Comparison of ENCODE assay signal across 29 cellular contexts in the genomic region with DNA sequence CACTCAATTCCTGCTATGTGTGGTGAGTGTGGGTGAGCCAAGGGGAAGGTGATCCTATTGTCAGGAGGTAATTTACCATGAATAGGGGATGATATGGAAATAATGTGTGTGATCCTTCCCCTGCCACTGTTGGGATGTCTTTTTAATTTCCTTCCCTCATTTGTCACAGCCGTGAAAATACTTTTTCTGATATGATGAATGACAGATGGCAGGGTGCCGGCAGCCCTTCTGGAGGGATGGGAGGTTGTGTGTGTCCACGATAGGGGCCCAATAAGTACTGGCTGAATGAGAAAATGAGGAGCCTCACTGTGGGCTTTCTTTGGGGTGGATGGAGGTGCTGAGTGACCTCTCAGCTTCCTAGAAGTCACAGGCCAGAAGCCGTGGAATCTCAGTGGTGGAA.
DNase-seq lines count a peak whose midpoint lies in the region; ATAC-seq and TF ChIP-seq lines count a peak whose summit lies in the region.
"Had no signal": no experiment of that assay in that cellular context is flagged by ENCODE, and none has a peak within 500 bp of the region (broad histone marks: within the 10 kb centered on the region; RNA-seq: fewer than 3 reads in every experiment).

No MANE protein-coding gene starts in this region.

- H3K4me1 ChIP-seq in CD4-positive, alpha-beta memory T cell (ENCODE audit: insufficient read depth, low read length): peaks cover 78% of the 10 kb centered on the region
- H3K4me1 ChIP-seq: parathyroid adenoma, right atrium auricular region had no signal

- no peak overlapping the region for H3K4me3 ChIP-seq in CD4-positive, alpha-beta memory T cell (ENCODE audit: low read length in 2 of 2)
- H3K4me3 ChIP-seq: right atrium auricular region, smooth muscle cell had no signal

- peaks cover 2% of the 10 kb centered on the region for H3K36me3 Mint-ChIP-seq in activated CD4-positive, alpha-beta T cell treated with anti-CD3 and anti-CD28 coated beads, Interleukin-2, amount 10 ng/mL, durations not matched to agents 24 days and 14 days (ENCODE audit: low read depth)
- H3K36me3 Mint-ChIP-seq in activated CD4-positive, alpha-beta T cell treated with anti-CD3 and anti-CD28 coated beads, Interleukin-2, amount 10 ng/mL, durations not matched to agents 7 days and 5 days (ENCODE audit: low read depth): peaks cover 12% of the 10 kb centered on the region
- H3K36me3 Mint-ChIP-seq in CD4-positive, alpha-beta memory T cell: no peaks in the 10 kb centered on the region
- H3K36me3 Mint-ChIP-seq in activated naive CD8-positive, alpha-beta T cell treated with anti-CD3 and anti-CD28 coated beads for 36 hours: peaks cover 20% of the 10 kb centered on the region
- no peaks in the 10 kb centered on the region for H3K36me3 Mint-ChIP-seq in natural killer cell

- no peaks in the 10 kb centered on the region for H3K36me3 ChIP-seq in CD4-positive, alpha-beta memory T cell (ENCODE audit: insufficient read depth, low read length)
- H3K36me3 ChIP-seq: brain microvascular endothelial cell, right atrium auricular region had no signal

- H3K4me1 Mint-ChIP-seq in activated CD4-positive, alpha-beta T cell treated with anti-CD3 and anti-CD28 coated beads, Interleukin-2, amount 10 ng/mL, durations not matched to agents 24 days and 14 days: peaks cover 42% of the 10 kb centered on the region
- H3K4me1 Mint-ChIP-seq in activated CD4-positive, alpha-beta T cell treated with anti-CD3 and anti-CD28 coated beads, Interleukin-2, amount 10 ng/mL, durations not matched to agents 7 days and 5 days: peaks cover 35% of the 10 kb centered on the region
- peaks cover 59 to 86% (median 74%) of the 10 kb centered on the region in 4 donors for H3K4me1 Mint-ChIP-seq in CD4-positive, alpha-beta memory T cell
- H3K4me1 Mint-ChIP-seq in activated naive CD8-positive, alpha-beta T cell treated with anti-CD3 and anti-CD28 coated beads for 36 hours: peaks cover 71% of the 10 kb centered on the region
- H3K4me1 Mint-ChIP-seq in natural killer cell: peaks cover 61 to 66% of the 10 kb centered on the region in 2 donors

- intact Hi-C loops in activated CD4-positive, alpha-beta T cell treated with anti-CD3 and anti-CD28 coated beads, Interleukin-2, amount 10 ng/mL, durations not matched to agents 24 days and 14 days (cut with micrococcal nuclease): no loop called here
- intact Hi-C loops in CD4-positive, alpha-beta memory T cell (cut with micrococcal nuclease): loop anchor here (5.0 kb wide), 1 partner anchor 53 kb away; no protein-coding TSS in a partner anchor
- intact Hi-C loops in natural killer cell (cut with micrococcal nuclease): no loop called here

- no peak for TF ChIP-seq CTCF in natural killer cell (IDR thresholded peaks at IDR 0.05)

- no peak for DNase-seq in activated CD4-positive, alpha-beta T cell treated with anti-CD3 and anti-CD28 coated beads, Interleukin-2, amount 10 ng/mL, durations not matched to agents 24 days and 14 days
- no peak for DNase-seq in activated CD4-positive, alpha-beta T cell treated with anti-CD3 and anti-CD28 coated beads, Interleukin-2, amount 10 ng/mL, durations not matched to agents 7 days and 5 days
- DNase-seq in CD4-positive, alpha-beta memory T cell: no peak
- no peak for DNase-seq in activated naive CD8-positive, alpha-beta T cell treated with anti-CD3 and anti-CD28 coated beads for 36 hours
- DNase-seq in natural killer cell: no peak
- DNase-seq in NCI-H2107 (lab: John Stamatoyannopoulos, UW): no peak
- no peak for DNase-seq in retina
- DNase-seq: activated CD4-positive, alpha-beta T cell treated with anti-CD3 and anti-CD28 coated beads for 48 hours; activated gamma-delta T cell treated with Interleukin-2 at 50 U/mL for 16 hours; AML-193; amniotic stem cell; brain microvascular endothelial cell; COR-L47; effector CD8-positive, alpha-beta T cell; erythroblast; H7; kidney; NCI-H1092 treated with DMSO at 0.1 percent for 48 hours; NCI-H2029; NCI-H226; NCI-H774; stimulated activated CD4-positive, alpha-beta T cell treated with anti-CD3 and anti-CD28 coated beads, Interleukin-1b, Interleukin-23, amount 100 ng/mL, for 48 hours; stimulated activated CD8-positive, alpha-beta memory T cell treated with anti-CD3 and anti-CD28 coated beads, Interleukin-4, amount 100 ng/mL, for 48 hours; trophoblast cell had no signal

- no peak overlapping the region for H3K27ac ChIP-seq in CD4-positive, alpha-beta memory T cell (ENCODE audit: low read depth, low read length)
- H3K27ac ChIP-seq: brain microvascular endothelial cell, parathyroid adenoma, right atrium auricular region had no signal

- no peaks in the 10 kb centered on the region for H3K27me3 Mint-ChIP-seq in activated CD4-positive, alpha-beta T cell treated with anti-CD3 and anti-CD28 coated beads, Interleukin-2, amount 10 ng/mL, durations not matched to agents 24 days and 14 days
- no peaks in the 10 kb centered on the region for H3K27me3 Mint-ChIP-seq in activated CD4-positive, alpha-beta T cell treated with anti-CD3 and anti-CD28 coated beads, Interleukin-2, amount 10 ng/mL, durations not matched to agents 7 days and 5 days
- no peaks in the 10 kb centered on the region for H3K27me3 Mint-ChIP-seq in CD4-positive, alpha-beta memory T cell
- no peaks in the 10 kb centered on the region for H3K27me3 Mint-ChIP-seq in activated naive CD8-positive, alpha-beta T cell treated with anti-CD3 and anti-CD28 coated beads for 36 hours
- no peaks in the 10 kb centered on the region for H3K27me3 Mint-ChIP-seq in natural killer cell (ENCODE audit: low read depth in 2 of 2)

- no peaks in the 10 kb centered on the region for H3K27me3 ChIP-seq in CD4-positive, alpha-beta memory T cell (ENCODE audit: insufficient read depth, low read length)
- H3K27me3 ChIP-seq: brain microvascular endothelial cell, right atrium auricular region had no signal

- peak overlapping the region; percentile 63 for H3K27ac Mint-ChIP-seq in activated CD4-positive, alpha-beta T cell treated with anti-CD3 and anti-CD28 coated beads, Interleukin-2, amount 10 ng/mL, durations not matched to agents 24 days and 14 days
- no peak overlapping the region for H3K27ac Mint-ChIP-seq in activated CD4-positive, alpha-beta T cell treated with anti-CD3 and anti-CD28 coated beads, Interleukin-2, amount 10 ng/mL, durations not matched to agents 7 days and 5 days
- H3K27ac Mint-ChIP-seq in CD4-positive, alpha-beta memory T cell: peak overlapping the region; percentile 83 to 96 (median 92)
- H3K27ac Mint-ChIP-seq in activated naive CD8-positive, alpha-beta T cell treated with anti-CD3 and anti-CD28 coated beads for 36 hours: peak overlapping the region; percentile 62
- peak overlapping the region; percentile 52 to 65 for H3K27ac Mint-ChIP-seq in natural killer cell
- H3K27ac Mint-ChIP-seq: T-helper 1 cell treated with Interleukin-12 subunit alpha and Interleukin-12 subunit beta and Interleukin-4 antibody, amounts not matched to agents 30 μg/mL and 1 μg/mL, for 36 hours had no signal

- H3K9me3 Mint-ChIP-seq in activated CD4-positive, alpha-beta T cell treated with anti-CD3 and anti-CD28 coated beads, Interleukin-2, amount 10 ng/mL, durations not matched to agents 24 days and 14 days: no peaks in the 10 kb centered on the region
- no peaks in the 10 kb centered on the region for H3K9me3 Mint-ChIP-seq in activated CD4-positive, alpha-beta T cell treated with anti-CD3 and anti-CD28 coated beads, Interleukin-2, amount 10 ng/mL, durations not matched to agents 7 days and 5 days
- H3K9me3 Mint-ChIP-seq in CD4-positive, alpha-beta memory T cell: no peaks in the 10 kb centered on the region
- H3K9me3 Mint-ChIP-seq in activated naive CD8-positive, alpha-beta T cell treated with anti-CD3 and anti-CD28 coated beads for 36 hours: no peaks in the 10 kb centered on the region
- H3K9me3 Mint-ChIP-seq in natural killer cell: no peaks in the 10 kb centered on the region
- H3K9me3 Mint-ChIP-seq: T-helper 1 cell treated with Interleukin-12 subunit alpha and Interleukin-12 subunit beta and Interleukin-4 antibody, amounts not matched to agents 30 μg/mL and 1 μg/mL, for 36 hours had no signal

- POLR2A ChIA-PET in activated CD4-positive, alpha-beta T cell treated with anti-CD3 and anti-CD28 coated beads, Interleukin-2, amount 10 ng/mL, durations not matched to agents 7 days and 5 days (lab: Charles Lee): no interaction called here
- POLR2A ChIA-PET in CD4-positive, alpha-beta memory T cell (lab: Charles Lee; ENCODE audit: partially characterized antibody): no interaction called here

- no peaks in the 10 kb centered on the region for H3K9me3 ChIP-seq in CD4-positive, alpha-beta memory T cell (ENCODE audit: control insufficient read depth in 1 of 2, low read length in 2 of 2)
- H3K9me3 ChIP-seq: right atrium auricular region had no signal

- ATAC-seq in natural killer cell: no peak
- no peak for ATAC-seq in GM21529 (IDR thresholded peaks at IDR 0.05; ENCODE audit: unreplicated experiment)

- no peak overlapping the region for H3K4me3 Mint-ChIP-seq in activated CD4-positive, alpha-beta T cell treated with anti-CD3 and anti-CD28 coated beads, Interleukin-2, amount 10 ng/mL, durations not matched to agents 24 days and 14 days
- no peak overlapping the region for H3K4me3 Mint-ChIP-seq in activated CD4-positive, alpha-beta T cell treated with anti-CD3 and anti-CD28 coated beads, Interleukin-2, amount 10 ng/mL, durations not matched to agents 7 days and 5 days
- H3K4me3 Mint-ChIP-seq in CD4-positive, alpha-beta memory T cell: peak overlapping the region in 3 of 8 donors; percentile 7 to 37 (median 37)
- no peak overlapping the region for H3K4me3 Mint-ChIP-seq in activated naive CD8-positive, alpha-beta T cell treated with anti-CD3 and anti-CD28 coated beads for 36 hours
- no peak overlapping the region for H3K4me3 Mint-ChIP-seq in natural killer cell
- H3K4me3 Mint-ChIP-seq: T-helper 1 cell treated with Interleukin-12 subunit alpha and Interleukin-12 subunit beta and Interleukin-4 antibody, amounts not matched to agents 30 μg/mL and 1 μg/mL, for 36 hours had no signal

- CTCF ChIA-PET in activated CD4-positive, alpha-beta T cell treated with anti-CD3 and anti-CD28 coated beads, Interleukin-2, amount 10 ng/mL, durations not matched to agents 7 days and 5 days (lab: Charles Lee): interaction anchor here (1.4 to 1.5 kb wide), 2 partner anchors 22 to 42 kb away, joined by 3 read pairs; no protein-coding TSS in a partner anchor
- CTCF ChIA-PET in CD4-positive, alpha-beta memory T cell (lab: Charles Lee; ENCODE audit: partially characterized antibody): no interaction called here
